In the genomic region with DNA sequence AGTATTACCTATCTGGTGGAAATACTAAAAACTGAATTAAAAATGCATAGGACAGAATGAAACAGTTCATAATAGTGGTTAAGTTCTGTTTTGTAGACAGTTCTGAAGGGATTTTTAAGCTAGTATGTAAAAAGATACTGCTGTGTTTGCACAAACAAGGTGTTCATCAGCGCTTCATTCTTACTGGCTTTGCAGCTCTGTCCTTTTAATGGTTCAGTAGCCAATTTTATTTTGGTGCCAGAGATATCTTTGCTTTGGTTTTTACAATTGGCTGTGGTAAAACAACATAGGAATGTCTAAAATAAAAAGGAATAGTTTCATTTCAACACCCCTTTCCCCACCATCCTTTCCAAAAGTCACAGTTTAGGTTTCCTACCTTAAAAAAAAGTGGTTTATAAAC, we compare ENCODE assay signal across 15 cellular contexts. TPM values are rescaled to one million over a fixed set of nuclear protein-coding genes. Genes with fewer than 3 reads are reported as not detected.
DNase-seq lines count a peak whose midpoint lies in the region; ATAC-seq and TF ChIP-seq lines count a peak whose summit lies in the region.
"Had no signal": no experiment of that assay in that cellular context is flagged by ENCODE, and none has a peak within 500 bp of the region (broad histone marks: within the 10 kb centered on the region; RNA-seq: fewer than 3 reads in every experiment).

No MANE protein-coding gene starts in this region.

- no peak for TF ChIP-seq CTCF in LNCaP clone FGC (IDR thresholded peaks at IDR 0.05; ENCODE audit: control insufficient read depth, extremely low read depth, insufficient read depth)
- TF ChIP-seq CTCF in gastrocnemius medialis (IDR thresholded peaks at IDR 0.05 in 4 of 5, conservative IDR thresholded peaks at IDR 0.05 in 1 of 5), result no peak

- H3K4me3 Mint-ChIP-seq in activated CD8-positive, alpha-beta T cell treated with anti-CD3 and anti-CD28 coated beads, Interleukin-2, amount 10 ng/mL, durations not matched to agents 7 days and 5 days, result no peak overlapping the region
- H3K4me3 Mint-ChIP-seq: CD4-positive, alpha-beta memory T cell; H9 had no signal

- no peaks in the 10 kb centered on the region for H3K27me3 Mint-ChIP-seq in activated CD8-positive, alpha-beta T cell treated with anti-CD3 and anti-CD28 coated beads, Interleukin-2, amount 10 ng/mL, durations not matched to agents 7 days and 5 days (ENCODE audit: low read depth)
- H3K27me3 Mint-ChIP-seq: CD4-positive, alpha-beta memory T cell had no signal

- H3K36me3 Mint-ChIP-seq in activated CD8-positive, alpha-beta T cell treated with anti-CD3 and anti-CD28 coated beads, Interleukin-2, amount 10 ng/mL, durations not matched to agents 7 days and 5 days (ENCODE audit: low read depth), result peaks cover 36% of the 10 kb centered on the region

- H3K4me3 ChIP-seq in LNCaP clone FGC (ENCODE audit: low read depth, low read length) (no peak overlapping the region), gastrocnemius medialis (peak overlapping the region in 1 of 4 donors; percentile 32)
- H3K4me3 ChIP-seq: GM12878, K562 had no signal

- in situ Hi-C loops in G401 (cut with HindIII; ENCODE audit: low sequenced_read_pairs), result no loop called here
- in situ Hi-C loops in gastrocnemius medialis (cut with MboI; ENCODE audit: low sequenced_read_pairs in 4 of 4), result no loop called here

- peak; percentile 65 for DNase-seq in G401 (ENCODE audit: low spot score)
- DNase-seq in LNCaP clone FGC (ENCODE audit: low read depth), result peak; percentile 21
- peak; percentile 58 for DNase-seq in cerebellar cortex (ENCODE audit: low spot score)
- no peak for DNase-seq in gastrocnemius medialis
- no peak for DNase-seq in activated CD8-positive, alpha-beta T cell treated with anti-CD3 and anti-CD28 coated beads, Interleukin-2, amount 10 ng/mL, durations not matched to agents 7 days and 5 days
- DNase-seq in DMS79 treated with DMSO at 0.1 percent for 48 hours (lab: John Stamatoyannopoulos, UW), result no peak
- DNase-seq in stimulated activated CD4-positive, alpha-beta T cell treated with anti-CD3 and anti-CD28 coated beads, Interleukin-15, amount 100 ng/mL, for 24 hours, result no peak
- DNase-seq: ACHN; CD4-positive, alpha-beta memory T cell; DMS153; DMS79; H9 had no signal

- ATAC-seq in gastrocnemius medialis, result no peak
- no peak for ATAC-seq in activated CD8-positive, alpha-beta T cell treated with anti-CD3 and anti-CD28 coated beads, Interleukin-2, amount 10 ng/mL, durations not matched to agents 7 days and 5 days
- ATAC-seq: GM12878, K562 had no signal

- H3K9me3 ChIP-seq in gastrocnemius medialis, result no peaks in the 10 kb centered on the region

- H3K4me1 ChIP-seq in gastrocnemius medialis, result peaks cover 56% of the 10 kb centered on the region in 2 donors

- peaks cover 37% of the 10 kb centered on the region for H3K4me1 Mint-ChIP-seq in activated CD8-positive, alpha-beta T cell treated with anti-CD3 and anti-CD28 coated beads, Interleukin-2, amount 10 ng/mL, durations not matched to agents 7 days and 5 days (ENCODE audit: low read depth)

- no peak for TF ChIP-seq POLR2A in gastrocnemius medialis (IDR thresholded peaks at IDR 0.05)

- no peaks in the 10 kb centered on the region for H3K27me3 ChIP-seq in gastrocnemius medialis

- CTCF ChIA-PET in activated CD8-positive, alpha-beta T cell treated with anti-CD3 and anti-CD28 coated beads, Interleukin-2, amount 10 ng/mL, durations not matched to agents 7 days and 5 days (lab: Charles Lee), result interaction anchor here (1.3 to 1.7 kb wide), 2 partner anchors 12 to 59 kb away, joined by 3 to 5 read pairs; partner anchors contain the start of gene HACD1

- H3K27ac Mint-ChIP-seq in activated CD8-positive, alpha-beta T cell treated with anti-CD3 and anti-CD28 coated beads, Interleukin-2, amount 10 ng/mL, durations not matched to agents 7 days and 5 days, result no peak overlapping the region
- H3K27ac Mint-ChIP-seq: H9 had no signal

- intact Hi-C loops in gastrocnemius medialis (cut with DNase I; ENCODE audit: low total_unique reads), result loop anchor here (5.0 kb wide), 1 partner anchor 60 kb away; no protein-coding TSS in a partner anchor

- no peaks in the 10 kb centered on the region for H3K9me3 Mint-ChIP-seq in activated CD8-positive, alpha-beta T cell treated with anti-CD3 and anti-CD28 coated beads, Interleukin-2, amount 10 ng/mL, durations not matched to agents 7 days and 5 days (ENCODE audit: insufficient read depth)
- H3K9me3 Mint-ChIP-seq: H9 had no signal

- POLR2A ChIA-PET in activated CD8-positive, alpha-beta T cell treated with anti-CD3 and anti-CD28 coated beads, Interleukin-2, amount 10 ng/mL, durations not matched to agents 7 days and 5 days (lab: Charles Lee), result interaction anchor here (1.8 to 5.2 kb wide), 2 partner anchors 33 kb away, joined by 4 to 27 read pairs; partner anchors contain the start of gene STAM

- no peaks in the 10 kb centered on the region for H3K36me3 ChIP-seq in gastrocnemius medialis

- H3K27ac ChIP-seq in gastrocnemius medialis, result peak overlapping the region; percentile 81 to 88 (median 86)
- H3K27ac ChIP-seq: C4-2B had no signal

RNA-seq across cellular contexts. Expression of gene STAM, which starts 33.0 kb away (rescaled TPM):
- total RNA-seq in G401 (2014; rRNA removed; shearing (Covaris generic)), result 20.4 and 25.9 TPM in 2 replicates
- total RNA-seq in gastrocnemius medialis, result 10 to 100 TPM; 28.6 to 52.0 (median 35.2) TPM
- 10 to 100 TPM; 20.8 to 21.9 TPM for total RNA-seq in activated CD8-positive, alpha-beta T cell treated with anti-CD3 and anti-CD28 coated beads, Interleukin-2, amount 10 ng/mL, durations not matched to agents 7 days and 5 days

RNA-seq across cellular contexts. Expression of gene HACD1, which starts 59.7 kb away (rescaled TPM):
- total RNA-seq in G401 (2014; rRNA removed; shearing (Covaris generic)), result 113 and 125 TPM in 2 replicates
- 10 to 100 TPM; 16.5 to 73.4 (median 44.3) TPM for total RNA-seq in gastrocnemius medialis
- total RNA-seq in activated CD8-positive, alpha-beta T cell treated with anti-CD3 and anti-CD28 coated beads, Interleukin-2, amount 10 ng/mL, durations not matched to agents 7 days and 5 days, result 1 to 10 TPM in 1 of 2 experiments, under 1 TPM in 1; 0.40 to 1.1 TPM

Comparison
In these comparisons a context has a peak if more than half of its experiments do, and no peak if none do; other contexts are left out.
1. DNase-seq: peak in G401 (single experiment), LNCaP clone FGC (single experiment) and cerebellar cortex (single experiment); none in gastrocnemius medialis (0 of 2), activated CD8-positive, alpha-beta T cell treated with anti-CD3 and anti-CD28 coated beads, Interleukin-2, amount 10 ng/mL, durations not matched to agents 7 days and 5 days (single experiment), DMS79 treated with DMSO at 0.1 percent for 48 hours (single experiment) and stimulated activated CD4-positive, alpha-beta T cell treated with anti-CD3 and anti-CD28 coated beads, Interleukin-15, amount 100 ng/mL, for 24 hours (single experiment).
2. RNA of gene HACD1, which starts 59.7 kb away (total RNA-seq): 113 to 125 TPM in G401 and 16.5 to 73.4 TPM in gastrocnemius medialis; 0.40 to 1.1 TPM in activated CD8-positive, alpha-beta T cell treated with anti-CD3 and anti-CD28 coated beads, Interleukin-2, amount 10 ng/mL, durations not matched to agents 7 days and 5 days; every median in the first group is over 4 times any median in the second.